12 cellular contexts compared by ENCODE assay signal in the genomic region with DNA sequence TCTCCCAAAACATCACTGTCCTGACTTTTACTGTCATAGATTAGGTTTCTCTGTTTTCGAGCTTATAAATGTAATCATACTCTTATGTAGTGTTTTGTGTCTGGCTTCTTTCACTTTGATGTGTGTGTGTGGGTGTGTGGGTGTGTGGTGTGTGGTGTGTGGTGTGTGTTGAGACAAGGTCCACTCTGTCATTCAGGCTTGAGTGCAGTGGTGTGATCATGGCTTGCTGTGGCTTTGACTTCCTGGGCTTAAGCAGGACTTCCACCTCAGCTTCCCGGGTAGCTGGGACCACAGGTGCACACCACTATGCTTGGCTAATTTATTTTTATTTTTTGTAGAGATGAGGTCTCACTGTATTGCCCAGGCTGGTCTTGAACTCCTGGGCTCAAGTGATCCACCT. TPM values are rescaled to one million over a fixed set of nuclear protein-coding genes. Genes with fewer than 3 reads are reported as not detected.
DNase-seq lines count a peak whose midpoint lies in the region; ATAC-seq and TF ChIP-seq lines count a peak whose summit lies in the region.
"Had no signal": no experiment of that assay in that cellular context is flagged by ENCODE, and none has a peak within 500 bp of the region (broad histone marks: within the 10 kb centered on the region; RNA-seq: fewer than 3 reads in every experiment).

No MANE protein-coding gene starts in this region.

- no peak overlapping the region for H3K27ac Mint-ChIP-seq in activated CD4-positive, alpha-beta T cell treated with anti-CD3 and anti-CD28 coated beads, Interleukin-2, amount 10 ng/mL, durations not matched to agents 7 days and 5 days
- peak overlapping the region; percentile 38 for H3K27ac Mint-ChIP-seq in mesothelial cell of epicardium
- H3K27ac Mint-ChIP-seq: endodermal cell had no signal

- H3K4me2 ChIP-seq in BLaER1 = peak overlapping the region; percentile 9; the same call in 1 of the 2 replicates

- DNase-seq in activated CD4-positive, alpha-beta T cell treated with anti-CD3 and anti-CD28 coated beads, Interleukin-2, amount 10 ng/mL, durations not matched to agents 7 days and 5 days = peak; percentile 14
- no peak for DNase-seq in mesothelial cell of epicardium (ENCODE audit: low spot score in 2 of 2, unreplicated experiment in 2 of 2)
- DNase-seq in H7 = no peak
- DNase-seq in T-helper 9 cell = no peak
- DNase-seq in NCI-H510A treated with DMSO at 0.1 percent for 48 hours (lab: John Stamatoyannopoulos, UW) = no peak
- DNase-seq: anterior cingulate cortex, endodermal cell, hippocampal formation, NCI-H2029 treated with DMSO at 0.1 percent for 48 hours had no signal

- H3K4me1 Mint-ChIP-seq in activated CD4-positive, alpha-beta T cell treated with anti-CD3 and anti-CD28 coated beads, Interleukin-2, amount 10 ng/mL, durations not matched to agents 7 days and 5 days = peaks cover 68% of the 10 kb centered on the region
- peaks cover 16% of the 10 kb centered on the region for H3K4me1 Mint-ChIP-seq in mesothelial cell of epicardium

- H3K36me3 ChIP-seq in BLaER1 (no peaks in the 10 kb centered on the region), H7 (replicated peaks; ENCODE audit: control insufficient read depth, insufficient read depth, low read length) (no peaks in the 10 kb centered on the region)

- no peaks in the 10 kb centered on the region for H3K9me3 Mint-ChIP-seq in activated CD4-positive, alpha-beta T cell treated with anti-CD3 and anti-CD28 coated beads, Interleukin-2, amount 10 ng/mL, durations not matched to agents 7 days and 5 days
- no peaks in the 10 kb centered on the region for H3K9me3 Mint-ChIP-seq in mesothelial cell of epicardium
- H3K9me3 Mint-ChIP-seq: endodermal cell had no signal

- H3K4me1 ChIP-seq in BLaER1 = peaks cover 47% of the 10 kb centered on the region

- H3K4me3 ChIP-seq in BLaER1 = no peak overlapping the region
- H3K4me3 ChIP-seq in H7 (ENCODE audit: insufficient read depth, low read depth, low read length) = no peak overlapping the region

- no peaks in the 10 kb centered on the region for H3K9me3 ChIP-seq in BLaER1

- H3K27me3 Mint-ChIP-seq in activated CD4-positive, alpha-beta T cell treated with anti-CD3 and anti-CD28 coated beads, Interleukin-2, amount 10 ng/mL, durations not matched to agents 7 days and 5 days = no peaks in the 10 kb centered on the region
- no peaks in the 10 kb centered on the region for H3K27me3 Mint-ChIP-seq in mesothelial cell of epicardium (ENCODE audit: low read depth)

- no peak overlapping the region for H3K9ac ChIP-seq in BLaER1

- ATAC-seq in GM19351 (IDR thresholded peaks at IDR 0.05; ENCODE audit: unreplicated experiment) (peak; percentile 57), HG03159 (IDR thresholded peaks at IDR 0.05; ENCODE audit: unreplicated experiment) (no peak)

- peaks cover 3% of the 10 kb centered on the region for H3K36me3 Mint-ChIP-seq in activated CD4-positive, alpha-beta T cell treated with anti-CD3 and anti-CD28 coated beads, Interleukin-2, amount 10 ng/mL, durations not matched to agents 7 days and 5 days (ENCODE audit: low read depth)
- no peaks in the 10 kb centered on the region for H3K36me3 Mint-ChIP-seq in mesothelial cell of epicardium

- no peak overlapping the region for H3K27ac ChIP-seq in BLaER1

- H3K27me3 ChIP-seq in BLaER1 (no peaks in the 10 kb centered on the region), H7 (ENCODE audit: control insufficient read depth, insufficient read depth, low read length) (no peaks in the 10 kb centered on the region)

- CTCF ChIA-PET in activated CD4-positive, alpha-beta T cell treated with anti-CD3 and anti-CD28 coated beads, Interleukin-2, amount 10 ng/mL, durations not matched to agents 7 days and 5 days (lab: Charles Lee) = interaction anchor here (0.6 to 1.4 kb wide), 3 partner anchors 11 to 65 kb away, joined by 3 read pairs; a partner anchor contains a TSS

- H4K20me1 ChIP-seq in BLaER1 = peaks cover 94% of the 10 kb centered on the region

- no peak overlapping the region for H3K4me3 Mint-ChIP-seq in activated CD4-positive, alpha-beta T cell treated with anti-CD3 and anti-CD28 coated beads, Interleukin-2, amount 10 ng/mL, durations not matched to agents 7 days and 5 days
- H3K4me3 Mint-ChIP-seq in mesothelial cell of epicardium = no peak overlapping the region
- H3K4me3 Mint-ChIP-seq: endodermal cell had no signal

- no peak for TF ChIP-seq CTCF in mesothelial cell of epicardium (IDR thresholded peaks at IDR 0.05; ENCODE audit: unreplicated experiment)

- POLR2A ChIA-PET in activated CD4-positive, alpha-beta T cell treated with anti-CD3 and anti-CD28 coated beads, Interleukin-2, amount 10 ng/mL, durations not matched to agents 7 days and 5 days (lab: Charles Lee) = no interaction called here

RNA-seq across cellular contexts. Expression of a gene that starts 59.6 kb away (rescaled TPM):
- 10 to 100 TPM; 77.6 to 92.3 TPM for total RNA-seq in activated CD4-positive, alpha-beta T cell treated with anti-CD3 and anti-CD28 coated beads, Interleukin-2, amount 10 ng/mL, durations not matched to agents 7 days and 5 days
- total RNA-seq in mesothelial cell of epicardium = 64.9 to 72.6 TPM (median 70.4 TPM) in 3 replicates
- total RNA-seq in H7 (2014; rRNA removed; shearing (Covaris generic)) = 14.2 and 20.4 TPM in 2 replicates
